In the genomic region with DNA sequence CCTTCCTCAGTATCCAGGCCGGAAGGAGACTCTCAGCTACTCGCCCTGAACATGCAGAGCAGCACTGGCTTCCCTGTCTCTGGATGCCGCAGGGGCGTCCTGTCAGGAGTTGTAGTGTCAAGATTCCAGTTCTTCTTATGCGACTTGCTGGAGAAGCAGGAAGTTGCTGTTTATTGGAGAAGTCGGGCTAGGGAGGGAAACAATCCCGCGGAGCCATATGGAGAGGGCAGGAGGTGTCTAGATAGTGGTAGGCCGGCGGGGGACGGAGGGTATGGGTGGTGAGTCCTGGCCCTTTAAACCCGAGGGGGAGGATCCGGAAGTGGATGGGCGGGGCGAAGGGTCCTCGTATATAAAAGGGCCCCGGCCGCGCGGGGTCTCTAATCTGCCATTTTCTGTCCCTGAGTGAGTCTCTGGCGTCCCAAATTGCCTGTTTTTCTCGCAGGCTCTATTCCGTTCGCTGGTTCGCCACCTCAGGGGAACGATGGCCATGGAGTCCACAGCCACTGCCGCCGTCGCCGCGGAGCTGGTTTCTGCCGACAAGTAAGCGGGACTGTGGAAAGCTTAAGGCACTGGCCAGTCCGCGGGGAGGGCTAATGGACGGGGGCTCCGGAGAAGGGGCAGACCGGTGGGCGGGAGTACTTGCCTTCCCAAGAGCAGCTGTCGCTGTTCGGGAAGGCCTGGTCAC, we compare ENCODE assay signal across 8 cellular contexts. TPM values are rescaled to one million over a fixed set of nuclear protein-coding genes. Genes with fewer than 3 reads are reported as not detected.
A peak's percentile ranks its signal among the peaks of the same experiment; 100 is the strongest.
DNase-seq lines count a peak whose midpoint lies in the region; ATAC-seq and TF ChIP-seq lines count a peak whose summit lies in the region.

A gene with protein sequence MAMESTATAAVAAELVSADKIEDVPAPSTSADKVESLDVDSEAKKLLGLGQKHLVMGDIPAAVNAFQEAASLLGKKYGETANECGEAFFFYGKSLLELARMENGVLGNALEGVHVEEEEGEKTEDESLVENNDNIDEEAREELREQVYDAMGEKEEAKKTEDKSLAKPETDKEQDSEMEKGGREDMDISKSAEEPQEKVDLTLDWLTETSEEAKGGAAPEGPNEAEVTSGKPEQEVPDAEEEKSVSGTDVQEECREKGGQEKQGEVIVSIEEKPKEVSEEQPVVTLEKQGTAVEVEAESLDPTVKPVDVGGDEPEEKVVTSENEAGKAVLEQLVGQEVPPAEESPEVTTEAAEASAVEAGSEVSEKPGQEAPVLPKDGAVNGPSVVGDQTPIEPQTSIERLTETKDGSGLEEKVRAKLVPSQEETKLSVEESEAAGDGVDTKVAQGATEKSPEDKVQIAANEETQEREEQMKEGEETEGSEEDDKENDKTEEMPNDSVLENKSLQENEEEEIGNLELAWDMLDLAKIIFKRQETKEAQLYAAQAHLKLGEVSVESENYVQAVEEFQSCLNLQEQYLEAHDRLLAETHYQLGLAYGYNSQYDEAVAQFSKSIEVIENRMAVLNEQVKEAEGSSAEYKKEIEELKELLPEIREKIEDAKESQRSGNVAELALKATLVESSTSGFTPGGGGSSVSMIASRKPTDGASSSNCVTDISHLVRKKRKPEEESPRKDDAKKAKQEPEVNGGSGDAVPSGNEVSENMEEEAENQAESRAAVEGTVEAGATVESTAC (plus strand): TSS at position 376 of the 685 bp plus-strand sequence. CDS start 106 bp downstream, at position 482.

- peak within 1 kb of the TSS; percentile 77 for H2BK5ac ChIP-seq in IMR-90 (ENCODE audit: low read depth, low read length, poor library complexity, severe bottlenecking)

- H3K79me1 ChIP-seq in IMR-90 (ENCODE audit: low read depth in 1 of 2, low read length in 2 of 2), result peaks cover 0 to 18% of the 10 kb centered on the region in 2 experiments; a peak in 2 of 4 replicates

- H3K56ac ChIP-seq in IMR-90 (ENCODE audit: extremely low read depth, insufficient read depth, low read length), result peak within 1 kb of the TSS; percentile 83

- H3K18ac ChIP-seq in IMR-90 (ENCODE audit: low read depth, low read length), result peak within 1 kb of the TSS; percentile 28

- H3K4me2 ChIP-seq in IMR-90 (ENCODE audit: low read depth, low read length), result peak within 1 kb of the TSS; percentile 89
- H3K4me2 ChIP-seq in OCI-LY3 (ENCODE audit: low read length), result peak within 1 kb of the TSS; percentile 96

- H3K4me3 ChIP-seq in IMR-90 (ENCODE audit: insufficient read depth, low read depth, low read length) (peak within 1 kb of the TSS; percentile 61), OCI-LY3 (ENCODE audit: low read length) (peak within 1 kb of the TSS; percentile 93), epithelial cell of esophagus (ENCODE audit: low read length) (peak within 1 kb of the TSS; percentile 98)

- peak within 1 kb of the TSS; percentile 67 for H4K91ac ChIP-seq in IMR-90 (ENCODE audit: insufficient read depth, low read depth, low read length)

- no peak within 1 kb of the TSS for H2BK20ac ChIP-seq in IMR-90 (ENCODE audit: low read depth, low read length)

- peak within 1 kb of the TSS; percentile 11; the same call in 1 of the 2 replicates for H4K5ac ChIP-seq in IMR-90 (ENCODE audit: low read depth, low read length)

- H4K8ac ChIP-seq in IMR-90 (ENCODE audit: low read depth in 2 of 2, low read length in 2 of 2), result peak within 1 kb of the TSS; percentile 37 to 84; a peak in 3 of 4 replicates

- DNase-seq in DMS153 treated with DMSO at 0.1 percent for 48 hours (lab: John Stamatoyannopoulos, UW; ENCODE audit: unreplicated experiment) (peak; percentile 90), IMR-90 (peak; percentile 68), activated T-cell treated with anti-CD3 and anti-CD28 coated beads for 24 hours (ENCODE audit: low read depth) (peak; percentile 92), epithelial cell of esophagus (ENCODE audit: low read depth) (peak; percentile 82), mucosa of gallbladder (ENCODE audit: low spot score) (peak; percentile 91)
- peak; percentile 85 for DNase-seq in stimulated activated CD8-positive, alpha-beta memory T cell treated with anti-CD3 and anti-CD28 coated beads, Interleukin-4, amount 100 ng/mL, for 24 hours (ENCODE audit: low read depth)

- peak within 1 kb of the TSS; percentile 83 for H3K4ac ChIP-seq in IMR-90 (ENCODE audit: low read depth, low read length)

- H3K9ac ChIP-seq in IMR-90 (ENCODE audit: low read depth, low read length) (peak within 1 kb of the TSS; percentile 85), OCI-LY3 (ENCODE audit: low read length) (peak within 1 kb of the TSS; percentile 92)

- H3K4me1 ChIP-seq in IMR-90 (ENCODE audit: control insufficient read depth, insufficient read depth, low read length) (no peaks in the 10 kb centered on the region; the same call in none of the 2 replicates), OCI-LY3 (ENCODE audit: low read length) (peaks cover 27% of the 10 kb centered on the region)

- in situ Hi-C loops in IMR-90 (cut with MboI; ENCODE audit: low sequenced_read_pairs), result no loop called here

- dilution Hi-C loops in IMR-90 (cut with HindIII; ENCODE audit: low sequenced_read_pairs, unreplicated experiment), result no loop called here

- WGBS in IMR-90 (ENCODE audit: extremely low coverage in 2 of 2, insufficient read length in 1 of 2), 2 experiments, result 1% methylated on average over 9 of the region's 41 CpGs; no CpG with 5 or more reads in 1 of the 2 experiments

- intact Hi-C loops in IMR-90 (cut with micrococcal nuclease), result loop anchor here (5.0 kb wide), 1 partner anchor 298 kb away; no protein-coding TSS in a partner anchor

- TF ChIP-seq RAD21 in IMR-90 (IDR thresholded peaks at IDR 0.05; ENCODE audit: low read length), result no peak

- H2AFZ ChIP-seq in IMR-90 (replicated peaks; ENCODE audit: low read length, poor library complexity), result peak within 1 kb of the TSS; percentile 98
- peak within 1 kb of the TSS; percentile 93 for H2AFZ ChIP-seq in OCI-LY3 (ENCODE audit: low read depth, low read length)

- H4K20me1 ChIP-seq in IMR-90 (ENCODE audit: insufficient read depth, low read length) (peaks cover 43% of the 10 kb centered on the region), OCI-LY3 (ENCODE audit: insufficient read depth, low read length) (peaks cover 37% of the 10 kb centered on the region)

- CTCF ChIA-PET in IMR-90 (lab: Yijun Ruan, JAX), result interaction anchor here (0.6 kb wide), 1 partner anchor 71 kb away, joined by 3 read pairs; no protein-coding TSS in a partner anchor

- peaks cover 49% of the 10 kb centered on the region for H3K79me2 ChIP-seq in OCI-LY3 (ENCODE audit: low read length)

- H2BK120ac ChIP-seq in IMR-90 (ENCODE audit: low read depth, low read length), result peak within 1 kb of the TSS; percentile 41

- H2AK9ac ChIP-seq in IMR-90 (replicated peaks; ENCODE audit: low read depth, low read length, poor library complexity), result peak within 1 kb of the TSS; percentile 91

- peak within 1 kb of the TSS; percentile 85 for H3K14ac ChIP-seq in IMR-90 (replicated peaks; ENCODE audit: low read depth, low read length)

- TF ChIP-seq CTCF in IMR-90 (conservative IDR thresholded peaks at IDR 0.05; ENCODE audit: low read depth, low read length) (no peak), OCI-LY3 (IDR thresholded peaks at IDR 0.05; ENCODE audit: low read depth, low read length) (peak; percentile 14; the same call in 1 of the 2 replicates), epithelial cell of esophagus (IDR thresholded peaks at IDR 0.05; ENCODE audit: insufficient read depth, low read depth, low read length, missing control alignments) (no peak)

- TF ChIP-seq POLR2A in IMR-90 (IDR thresholded peaks at IDR 0.05; ENCODE audit: low read depth, low read length), result peak; percentile 99

- H3K27me3 ChIP-seq in IMR-90 (ENCODE audit: control insufficient read depth, insufficient read depth, low read length) (no peaks in the 10 kb centered on the region), OCI-LY3 (ENCODE audit: low read depth, low read length) (no peaks in the 10 kb centered on the region)

- no peaks in the 10 kb centered on the region for H3K9me3 ChIP-seq in IMR-90 (ENCODE audit: control insufficient read depth, insufficient read depth, low read length)
- no peaks in the 10 kb centered on the region for H3K9me3 ChIP-seq in OCI-LY3 (ENCODE audit: insufficient read depth, low read length)

- H2AK5ac ChIP-seq in IMR-90 (ENCODE audit: low read depth, low read length), result peak within 1 kb of the TSS; percentile 76

- no TSS peak for BruUV-seq in IMR-90 (replicated peaks; lab: Mats Ljungman, UMichigan)

- peak within 1 kb of the TSS; percentile 85 for H3K27ac ChIP-seq in IMR-90 (ENCODE audit: insufficient read depth, low read length)
- H3K27ac ChIP-seq in OCI-LY3 (ENCODE audit: low read length), result peak within 1 kb of the TSS; percentile 77

- H3K36me3 ChIP-seq in IMR-90 (ENCODE audit: control insufficient read depth, insufficient read depth, low read length) (no peaks in the 10 kb centered on the region), OCI-LY3 (replicated peaks; ENCODE audit: low read depth, low read length) (peaks cover 8% of the 10 kb centered on the region)

- peak within 1 kb of the TSS; percentile 78 for H3K23ac ChIP-seq in IMR-90 (ENCODE audit: low read depth, low read length)

- no peaks in the 10 kb centered on the region; the same call in 1 of the 2 replicates for H3K9me1 ChIP-seq in IMR-90 (ENCODE audit: insufficient read depth, low read length)

- ATAC-seq in GM21528 (IDR thresholded peaks at IDR 0.05; ENCODE audit: low FRiP score, unreplicated experiment) (peak; percentile 62), IMR-90 (ENCODE audit: low read depth) (peak; percentile 75)

- peak within 1 kb of the TSS; percentile 29; the same call in 1 of the 3 replicates for H2BK15ac ChIP-seq in IMR-90 (ENCODE audit: low read depth, low read length)

- POLR2A ChIA-PET in IMR-90 (lab: Charles Lee; ENCODE audit: unreplicated experiment), result interaction anchor here (1.2 kb wide), 1 partner anchor 9 kb away, joined by 4 read pairs; no protein-coding TSS in a partner anchor

TF ChIP-seq in IMR-90, 13 proteins besides CTCF, POLR2A, EP300 and RAD21:
- TF ChIP-seq CHD1 (IDR thresholded peaks at IDR 0.05; ENCODE audit: low read depth, low read length), result peak; percentile 69; the same call in 1 of the 2 replicates
- TF ChIP-seq, protein P1, sequence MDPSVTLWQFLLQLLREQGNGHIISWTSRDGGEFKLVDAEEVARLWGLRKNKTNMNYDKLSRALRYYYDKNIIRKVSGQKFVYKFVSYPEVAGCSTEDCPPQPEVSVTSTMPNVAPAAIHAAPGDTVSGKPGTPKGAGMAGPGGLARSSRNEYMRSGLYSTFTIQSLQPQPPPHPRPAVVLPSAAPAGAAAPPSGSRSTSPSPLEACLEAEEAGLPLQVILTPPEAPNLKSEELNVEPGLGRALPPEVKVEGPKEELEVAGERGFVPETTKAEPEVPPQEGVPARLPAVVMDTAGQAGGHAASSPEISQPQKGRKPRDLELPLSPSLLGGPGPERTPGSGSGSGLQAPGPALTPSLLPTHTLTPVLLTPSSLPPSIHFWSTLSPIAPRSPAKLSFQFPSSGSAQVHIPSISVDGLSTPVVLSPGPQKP (IDR thresholded peaks at IDR 0.05; ENCODE audit: borderline replicate concordance, low read depth, low read length), result 0 out of 2 replicates have a peak, but pooled peaks have one; percentile 19
- TF ChIP-seq FOS (IDR thresholded peaks at IDR 0.05; ENCODE audit: low read depth, low read length), result no peak
TF ChIP-seq in IMR-90: peak in this region for 2.

RNA-seq across cellular contexts. Expression of the gene that starts here (rescaled TPM):
- total RNA-seq in IMR-90 (2012; rRNA removed) (56.6 and 85.0 TPM in 2 replicates), mucosa of gallbladder (43.7 TPM)
- 98.2 and 124 TPM in 2 replicates for polyA plus RNA-seq in IMR-90 (2012; rRNA removed)
- polyA plus RNA-seq in IMR-90 (2012; cell fraction: cytosol; rRNA removed), result 38.2 and 66.5 TPM in 2 replicates
- 47.5 and 89.7 TPM in 2 replicates for polyA plus RNA-seq in IMR-90 (2012; cell fraction: nucleus; rRNA removed; ENCODE audit: low replicate concordance)

Comparison
In these comparisons a context has a peak if more than half of its experiments do, and no peak if none do; other contexts are left out.
1. Peak in every context shown above with its lines: DNase-seq, ATAC-seq, H3K4me3 ChIP-seq and H3K27ac ChIP-seq.